ENCODE assay signal across 8 cellular contexts in the genomic region with DNA sequence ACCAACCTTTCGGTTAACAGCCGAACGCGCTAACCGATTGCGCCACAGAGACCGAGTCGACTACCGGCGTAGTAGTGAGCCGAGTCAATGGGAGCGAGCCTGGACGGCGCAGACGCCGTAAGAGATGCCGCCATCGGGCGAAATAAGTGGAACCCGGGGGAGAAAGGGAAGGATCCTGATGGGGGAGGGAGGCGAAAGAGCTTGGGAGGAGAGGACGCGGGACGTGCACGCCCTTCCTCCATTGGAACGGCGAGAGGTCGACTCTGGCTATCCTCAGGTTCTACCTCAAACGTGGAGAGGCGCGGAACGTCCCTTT. TPM values are rescaled to one million over a fixed set of nuclear protein-coding genes. Genes with fewer than 3 reads are reported as not detected.
A peak's percentile ranks its signal among the peaks of the same experiment; 100 is the strongest.
DNase-seq lines count a peak whose midpoint lies in the region; ATAC-seq, FAIRE-seq and TF ChIP-seq lines count a peak whose summit lies in the region.

No MANE protein-coding gene starts in this region.

- no TSS peak for BruUV-seq in mammary epithelial cell (replicated peaks; lab: Mats Ljungman, UMichigan)

- H3K9me2 ChIP-seq in DOHH2 (replicated peaks; ENCODE audit: control insufficient read depth, low read length): no peaks in the 10 kb centered on the region

- H3K4me2 ChIP-seq in DOHH2 (ENCODE audit: low read length): peak overlapping the region; percentile 73
- H3K4me2 ChIP-seq in mammary epithelial cell (ENCODE audit: insufficient read depth, low read depth, low read length): peak overlapping the region; percentile 77

- intact Hi-C loops in mammary epithelial cell (cut with micrococcal nuclease): loop anchor here (1.0 to 5.0 kb wide), 4 partner anchors 46 to 403 kb away; partner anchors contain the start of gene PIP4K2B

- H3K27ac ChIP-seq in DOHH2 (ENCODE audit: low read depth, low read length) (peak overlapping the region; percentile 81), mammary epithelial cell (ENCODE audit: insufficient read depth, low read depth, low read length) (peak overlapping the region; percentile 67), small intestine (ENCODE audit: low read depth in 1 of 2, low read length in 1 of 2) (peak overlapping the region; percentile 45 to 91)

- H3K4me3 Mint-ChIP-seq in WTC11: peak overlapping the region; percentile 97

- DNase-seq in NCI-H2171 treated with DMSO at 0.1 percent for 48 hours (lab: John Stamatoyannopoulos, UW) (peak; percentile 83), WTC11 (ENCODE audit: low spot score) (peak; percentile 85), mammary epithelial cell (peak; percentile 77), iPS-NIHi7 (ENCODE audit: extremely low spot score) (peak; percentile 70), small intestine (peak; percentile 79), GM13977 (ENCODE audit: low spot score) (no peak)

- peak overlapping the region; percentile 96 for H3K27ac Mint-ChIP-seq in WTC11

- H3K36me3 Mint-ChIP-seq in WTC11: peaks cover 23% of the 10 kb centered on the region

- H3K79me2 ChIP-seq in DOHH2 (ENCODE audit: control insufficient read depth, low read length): peaks cover 33% of the 10 kb centered on the region
- peaks cover 52% of the 10 kb centered on the region for H3K79me2 ChIP-seq in mammary epithelial cell (ENCODE audit: insufficient read depth, low read length)

- H4K20me1 ChIP-seq in DOHH2 (ENCODE audit: control insufficient read depth, insufficient read depth, low read depth, low read length): no peaks in the 10 kb centered on the region; the same call in 1 of the 2 replicates
- no peaks in the 10 kb centered on the region for H4K20me1 ChIP-seq in mammary epithelial cell (ENCODE audit: insufficient read depth, low read length)

- peaks cover 50% of the 10 kb centered on the region for H3K4me1 ChIP-seq in DOHH2 (ENCODE audit: control insufficient read depth, low read length)
- H3K4me1 ChIP-seq in mammary epithelial cell (ENCODE audit: insufficient read depth, low read length): peaks cover 36% of the 10 kb centered on the region
- H3K4me1 ChIP-seq in small intestine (ENCODE audit: control insufficient read depth in 2 of 2, insufficient read depth in 1 of 2, low read depth in 1 of 2, low read length in 1 of 2): peaks cover 7 to 10% of the 10 kb centered on the region in 2 donors

- H3K4me3 ChIP-seq in DOHH2 (ENCODE audit: low read length): peak overlapping the region; percentile 91
- peak overlapping the region; percentile 72 to 96 (median 94) for H3K4me3 ChIP-seq in mammary epithelial cell (replicated peaks in 1 of 3; ENCODE audit: insufficient read depth in 1 of 3, low read depth in 2 of 3, low read length in 3 of 3)
- peak overlapping the region; percentile 55 to 58 for H3K4me3 ChIP-seq in small intestine (ENCODE audit: low read depth in 1 of 2, low read length in 2 of 2)

- POLR2A ChIA-PET in WTC11 (lab: Charles Lee): interaction anchor here (0.5 to 1.0 kb wide), 2 partner anchors 102 to 343 kb away, joined by 3 read pairs; partner anchors contain the start of gene RPL23

- H3K36me3 ChIP-seq in DOHH2 (ENCODE audit: control insufficient read depth, low read length) (peaks cover 32% of the 10 kb centered on the region), mammary epithelial cell (ENCODE audit: insufficient read depth, low read length) (no peaks in the 10 kb centered on the region), small intestine (ENCODE audit: control insufficient read depth in 2 of 2, insufficient read depth in 2 of 2, low read length in 2 of 2) (peaks cover 0 to 10% of the 10 kb centered on the region in 2 donors)

- H3F3A ChIP-seq in DOHH2 (ENCODE audit: control insufficient read depth, insufficient read depth): peaks cover 15% of the 10 kb centered on the region

- CTCF ChIA-PET in WTC11 (lab: Charles Lee) (interaction anchor here (0.9 to 4.4 kb wide), 7 partner anchors 10 to 423 kb away, joined by 3 to 45 read pairs (median 4); no protein-coding TSS in a partner anchor), mammary epithelial cell (lab: Charles Lee; ENCODE audit: low non-redundant PET) (interaction anchor here (0.7 kb wide), 1 partner anchor 325 kb away, joined by 3 read pairs; no protein-coding TSS in a partner anchor)

- H2AFZ ChIP-seq in mammary epithelial cell (ENCODE audit: low read depth, low read length): peak overlapping the region; percentile 96

- 2% methylated on average over 28 of the region's 32 CpGs for WGBS in mammary epithelial cell (ENCODE audit: low coverage, missing lambda C conversion rate)
- WGBS in small intestine, 3 donors: 0 to 1% (median 1%) methylated on average over 28 to 32 of the region's 32 CpGs

- no peaks in the 10 kb centered on the region for H3K9me3 Mint-ChIP-seq in WTC11

- H3K9ac ChIP-seq in mammary epithelial cell (ENCODE audit: insufficient read depth, low read length): peak overlapping the region; percentile 67

- dilution Hi-C loops in mammary epithelial cell (cut with HindIII; ENCODE audit: low sequenced_read_pairs): loop anchor here (5.0 kb wide), 2 partner anchors 46 to 71 kb away; partner anchors contain the start of gene PIP4K2B

- no peak for TF ChIP-seq CTCF in DOHH2 (IDR thresholded peaks at IDR 0.05; ENCODE audit: low read depth, low read length, poor library complexity, severe bottlenecking)
- TF ChIP-seq CTCF in WTC11 (IDR thresholded peaks at IDR 0.05): no peak
- no peak for TF ChIP-seq CTCF in mammary epithelial cell (conservative IDR thresholded peaks at IDR 0.05 in 1 of 2, IDR thresholded peaks at IDR 0.05 in 1 of 2; ENCODE audit: extremely low read depth in 1 of 2, insufficient read depth in 1 of 2, low read depth in 1 of 2, low read length in 2 of 2)
- no peak for TF ChIP-seq CTCF in GM13977 (IDR thresholded peaks at IDR 0.05; ENCODE audit: extremely low read depth, insufficient read depth, missing control alignments)

- H3K9me3 ChIP-seq in DOHH2 (ENCODE audit: control insufficient read depth, insufficient read depth, low read length) (no peaks in the 10 kb centered on the region), mammary epithelial cell (replicated peaks; ENCODE audit: insufficient read depth, low read length) (no peaks in the 10 kb centered on the region), small intestine (ENCODE audit: control insufficient read depth, low read depth) (no peaks in the 10 kb centered on the region)

- H3K27me3 ChIP-seq in DOHH2 (ENCODE audit: control insufficient read depth, low read length) (peaks cover 20% of the 10 kb centered on the region), mammary epithelial cell (ENCODE audit: insufficient read depth, low read length) (no peaks in the 10 kb centered on the region), small intestine (ENCODE audit: control insufficient read depth in 2 of 2, insufficient read depth in 2 of 2, low read length in 2 of 2) (peaks cover 0 to 3% of the 10 kb centered on the region in 2 donors)

- no peak for FAIRE-seq in small intestine (lab: Jason Lieb, UNC)

- in situ Hi-C loops in mammary epithelial cell (cut with MboI; ENCODE audit: low sequenced_read_pairs in 2 of 2) (no loop called here), GM13977 (cut with MboI; ENCODE audit: low pct_unique_long_range_greater_than_20kb, low sequenced_read_pairs, unreplicated experiment) (no loop called here)

- ATAC-seq in HG02885 (IDR thresholded peaks at IDR 0.05; ENCODE audit: poor library complexity, unreplicated experiment) (peak; percentile 21), WTC11 (peak; percentile 4)

- H3K4me1 Mint-ChIP-seq in WTC11: peaks cover 16% of the 10 kb centered on the region

- H3K27me3 Mint-ChIP-seq in WTC11 (ENCODE audit: low read depth): peaks cover 2% of the 10 kb centered on the region

TF ChIP-seq in WTC11, 78 proteins besides CTCF, POLR2A, EP300 and RAD21 (continues in another document):
- TF ChIP-seq, protein P1, sequence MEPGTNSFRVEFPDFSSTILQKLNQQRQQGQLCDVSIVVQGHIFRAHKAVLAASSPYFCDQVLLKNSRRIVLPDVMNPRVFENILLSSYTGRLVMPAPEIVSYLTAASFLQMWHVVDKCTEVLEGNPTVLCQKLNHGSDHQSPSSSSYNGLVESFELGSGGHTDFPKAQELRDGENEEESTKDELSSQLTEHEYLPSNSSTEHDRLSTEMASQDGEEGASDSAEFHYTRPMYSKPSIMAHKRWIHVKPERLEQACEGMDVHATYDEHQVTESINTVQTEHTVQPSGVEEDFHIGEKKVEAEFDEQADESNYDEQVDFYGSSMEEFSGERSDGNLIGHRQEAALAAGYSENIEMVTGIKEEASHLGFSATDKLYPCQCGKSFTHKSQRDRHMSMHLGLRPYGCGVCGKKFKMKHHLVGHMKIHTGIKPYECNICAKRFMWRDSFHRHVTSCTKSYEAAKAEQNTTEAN (CRISPR knock-in tag; IDR thresholded peaks at IDR 0.05): no peak
- TF ChIP-seq ZNF416 (CRISPR knock-in tag; IDR thresholded peaks at IDR 0.05) (no peak), TP53 (CRISPR knock-in tag; IDR thresholded peaks at IDR 0.05) (no peak), SP1 (CRISPR knock-in tag; conservative IDR thresholded peaks at IDR 0.05) (no peak; the same call in 1 of the 2 replicates), ZNF263 (CRISPR knock-in tag; IDR thresholded peaks at IDR 0.05; ENCODE audit: low read depth) (no peak), NFE2L1 (CRISPR knock-in tag; IDR thresholded peaks at IDR 0.05) (no peak)

RNA-seq across cellular contexts. Expression of gene PSMB3, which starts 0.8 kb away (rescaled TPM):
- total RNA-seq in WTC11 (2021) (266 to 273 TPM (median 266 TPM) in 3 replicates), mammary epithelial cell (100 to 1,000 TPM; 150 to 218 TPM)
- polyA plus RNA-seq in mammary epithelial cell (426 TPM), small intestine (100 to 1,000 TPM; 243 to 310 (median 253) TPM)
- 235 TPM for polyA minus RNA-seq in mammary epithelial cell

RNA-seq across cellular contexts. Expression of gene PCGF2, which starts 3.6 kb away (rescaled TPM):
- total RNA-seq in WTC11 (2021) (102 to 111 TPM (median 104 TPM) in 3 replicates), mammary epithelial cell (10 to 100 TPM in 1 of 2 donors, 1 to 10 TPM in 1; 3.0 to 36.4 TPM)
- polyA plus RNA-seq in mammary epithelial cell (6.4 TPM), small intestine (10 to 100 TPM in 2 of 3 donors, 1 to 10 TPM in 1; 7.6 to 30.2 (median 16.7) TPM)
- 14.0 TPM for polyA minus RNA-seq in mammary epithelial cell

RNA-seq across cellular contexts. Expression of gene CISD3, which starts 21.6 kb away (rescaled TPM):
- total RNA-seq in WTC11 (2021) (12.1 to 15.7 TPM (median 15.6 TPM) in 3 replicates), mammary epithelial cell (10 to 100 TPM in 1 of 2 donors, 1 to 10 TPM in 1; 3.3 to 30.4 TPM)
- polyA plus RNA-seq in mammary epithelial cell (16.2 TPM), small intestine (100 to 1,000 TPM; 128 to 186 (median 135) TPM)
- 12.8 TPM for polyA minus RNA-seq in mammary epithelial cell

RNA-seq across cellular contexts. Expression of gene MLLT6, which starts 46.7 kb away (rescaled TPM):
- total RNA-seq in WTC11 (2021) (34.4 to 48.0 TPM (median 36.6 TPM) in 3 replicates), mammary epithelial cell (10 to 100 TPM; 30.3 to 51.0 TPM)
- polyA plus RNA-seq in mammary epithelial cell (21.9 TPM), small intestine (10 to 100 TPM; 19.5 to 48.2 (median 30.0) TPM)
- polyA minus RNA-seq in mammary epithelial cell: 34.6 TPM

RNA-seq across cellular contexts. Expression of gene PIP4K2B, which starts 47.6 kb away (rescaled TPM):
- 54.0 to 61.9 TPM (median 57.3 TPM) in 3 replicates for total RNA-seq in WTC11 (2021)
- 10 to 100 TPM; 34.6 to 55.7 TPM for total RNA-seq in mammary epithelial cell
- polyA plus RNA-seq in mammary epithelial cell: 26.7 TPM
- 65.1 TPM for polyA minus RNA-seq in mammary epithelial cell
- 10 to 100 TPM in 1 of 3 donors, 1 to 10 TPM in 2; 4.9 to 19.6 (median 4.9) TPM for polyA plus RNA-seq in small intestine
